1 cellular context compared by ENCODE assay signal in genomic region chr20:45972500-45973183, GRCh38.
TF ChIP-seq lines count a peak whose summit lies in the region.

No MANE protein-coding gene starts in this region.

TF ChIP-seq in K562, 482 proteins besides CTCF, POLR2A, EP300 and RAD21 (continued from another document and continues in another):
- TF ChIP-seq CHAMP1 (IDR thresholded peaks at IDR 0.05) (no peak), TCF7L2 (IDR thresholded peaks at IDR 0.05; ENCODE audit: low read depth, low read length) (no peak), BDP1 (IDR thresholded peaks at IDR 0.05; ENCODE audit: insufficient read depth, insufficient read length) (no peak), C11orf30 (IDR thresholded peaks at IDR 0.05; ENCODE audit: low read depth) (peak; percentile 94), ZNF121 (CRISPR knock-in tag; conservative IDR thresholded peaks at IDR 0.05) (peak; percentile 78), ZNF133 (CRISPR knock-in tag; IDR thresholded peaks at IDR 0.05) (no peak), BACH1 (tag; IDR thresholded peaks at IDR 0.05) (peak; percentile 92), NFATC3 (IDR thresholded peaks at IDR 0.05) (no peak), SMARCA4 (IDR thresholded peaks at IDR 0.05) (no peak), FOXA1 (IDR thresholded peaks at IDR 0.05; ENCODE audit: borderline replicate concordance) (no peak), ZNF79 (CRISPR knock-in tag; IDR thresholded peaks at IDR 0.05; ENCODE audit: low read depth) (no peak), HDGF (IDR thresholded peaks at IDR 0.05) (peak; percentile 74), FOXP4 (CRISPR knock-in tag; IDR thresholded peaks at IDR 0.05; ENCODE audit: borderline replicate concordance) (no peak), CAMTA2 (CRISPR knock-in tag; conservative IDR thresholded peaks at IDR 0.05) (no peak), ZFPM2 (CRISPR knock-in tag; IDR thresholded peaks at IDR 0.05) (no peak), TGIF2 (CRISPR knock-in tag; IDR thresholded peaks at IDR 0.05) (no peak), E2F1 (CRISPR knock-in tag; IDR thresholded peaks at IDR 0.05) (no peak), TAF9B (IDR thresholded peaks at IDR 0.05; ENCODE audit: partially characterized antibody) (peak; percentile 92), PATZ1 (CRISPR knock-in tag; IDR thresholded peaks at IDR 0.05; ENCODE audit: borderline replicate concordance) (no peak), HMG20B (CRISPR knock-in tag; IDR thresholded peaks at IDR 0.05) (no peak), ZNF518B (CRISPR knock-in tag; IDR thresholded peaks at IDR 0.05) (no peak), SMC3 (conservative IDR thresholded peaks at IDR 0.05; ENCODE audit: insufficient read depth, low read depth, low read length) (no peak), GABPB1 (CRISPR knock-in tag; IDR thresholded peaks at IDR 0.05) (no peak; the same call in 1 of the 2 replicates), E2F6 (IDR thresholded peaks at IDR 0.05; ENCODE audit: borderline replicate concordance in 1 of 2, extremely low read depth in 1 of 2, insufficient read depth in 1 of 2, insufficient read length in 1 of 2, low read depth in 1 of 2, low read length in 1 of 2, poor library complexity in 1 of 2, severe bottlenecking in 1 of 2) (peak in 1 of 2 experiments; percentile 15), THAP12 (CRISPR knock-in tag; IDR thresholded peaks at IDR 0.05) (no peak), ETS1 (conservative IDR thresholded peaks at IDR 0.05; ENCODE audit: control insufficient read depth, low read depth, low read length) (no peak)
- TF ChIP-seq, protein P1, sequence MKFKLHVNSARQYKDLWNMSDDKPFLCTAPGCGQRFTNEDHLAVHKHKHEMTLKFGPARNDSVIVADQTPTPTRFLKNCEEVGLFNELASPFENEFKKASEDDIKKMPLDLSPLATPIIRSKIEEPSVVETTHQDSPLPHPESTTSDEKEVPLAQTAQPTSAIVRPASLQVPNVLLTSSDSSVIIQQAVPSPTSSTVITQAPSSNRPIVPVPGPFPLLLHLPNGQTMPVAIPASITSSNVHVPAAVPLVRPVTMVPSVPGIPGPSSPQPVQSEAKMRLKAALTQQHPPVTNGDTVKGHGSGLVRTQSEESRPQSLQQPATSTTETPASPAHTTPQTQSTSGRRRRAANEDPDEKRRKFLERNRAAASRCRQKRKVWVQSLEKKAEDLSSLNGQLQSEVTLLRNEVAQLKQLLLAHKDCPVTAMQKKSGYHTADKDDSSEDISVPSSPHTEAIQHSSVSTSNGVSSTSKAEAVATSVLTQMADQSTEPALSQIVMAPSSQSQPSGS (CRISPR knock-in tag; IDR thresholded peaks at IDR 0.05) = no peak
- TF ChIP-seq, protein P2, sequence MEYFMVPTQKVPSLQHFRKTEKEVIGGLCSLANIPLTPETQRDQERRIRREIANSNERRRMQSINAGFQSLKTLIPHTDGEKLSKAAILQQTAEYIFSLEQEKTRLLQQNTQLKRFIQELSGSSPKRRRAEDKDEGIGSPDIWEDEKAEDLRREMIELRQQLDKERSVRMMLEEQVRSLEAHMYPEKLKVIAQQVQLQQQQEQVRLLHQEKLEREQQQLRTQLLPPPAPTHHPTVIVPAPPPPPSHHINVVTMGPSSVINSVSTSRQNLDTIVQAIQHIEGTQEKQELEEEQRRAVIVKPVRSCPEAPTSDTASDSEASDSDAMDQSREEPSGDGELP (CRISPR knock-in tag; IDR thresholded peaks at IDR 0.05; ENCODE audit: borderline replicate concordance) = no peak
- TF ChIP-seq, protein P3, sequence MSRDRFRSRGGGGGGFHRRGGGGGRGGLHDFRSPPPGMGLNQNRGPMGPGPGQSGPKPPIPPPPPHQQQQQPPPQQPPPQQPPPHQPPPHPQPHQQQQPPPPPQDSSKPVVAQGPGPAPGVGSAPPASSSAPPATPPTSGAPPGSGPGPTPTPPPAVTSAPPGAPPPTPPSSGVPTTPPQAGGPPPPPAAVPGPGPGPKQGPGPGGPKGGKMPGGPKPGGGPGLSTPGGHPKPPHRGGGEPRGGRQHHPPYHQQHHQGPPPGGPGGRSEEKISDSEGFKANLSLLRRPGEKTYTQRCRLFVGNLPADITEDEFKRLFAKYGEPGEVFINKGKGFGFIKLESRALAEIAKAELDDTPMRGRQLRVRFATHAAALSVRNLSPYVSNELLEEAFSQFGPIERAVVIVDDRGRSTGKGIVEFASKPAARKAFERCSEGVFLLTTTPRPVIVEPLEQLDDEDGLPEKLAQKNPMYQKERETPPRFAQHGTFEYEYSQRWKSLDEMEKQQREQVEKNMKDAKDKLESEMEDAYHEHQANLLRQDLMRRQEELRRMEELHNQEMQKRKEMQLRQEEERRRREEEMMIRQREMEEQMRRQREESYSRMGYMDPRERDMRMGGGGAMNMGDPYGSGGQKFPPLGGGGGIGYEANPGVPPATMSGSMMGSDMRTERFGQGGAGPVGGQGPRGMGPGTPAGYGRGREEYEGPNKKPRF (IDR thresholded peaks at IDR 0.05; ENCODE audit: low read depth, low read length) = no peak
